ENCODE assay signal across 18 cellular contexts in the genomic region with DNA sequence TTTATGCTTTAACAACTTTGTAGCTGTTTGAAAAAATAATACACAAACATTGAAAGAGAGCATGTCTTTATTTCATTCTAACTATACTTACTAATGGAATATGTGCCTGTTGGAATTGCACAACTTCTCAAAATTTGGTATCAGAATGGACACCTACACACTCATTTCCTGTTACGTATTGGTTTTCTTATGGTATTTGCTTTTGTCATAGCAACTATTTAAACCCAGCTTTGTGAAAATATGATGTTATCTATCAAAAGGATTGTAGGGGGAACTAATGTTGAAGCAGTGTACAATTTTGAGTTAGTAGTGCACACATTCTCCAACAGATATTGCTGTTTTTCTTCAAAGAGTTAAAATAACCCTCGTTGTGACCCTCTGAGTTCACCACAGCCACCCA. TPM values are rescaled to one million over a fixed set of nuclear protein-coding genes. Genes with fewer than 3 reads are reported as not detected.
DNase-seq lines count a peak whose midpoint lies in the region; ATAC-seq, FAIRE-seq and TF ChIP-seq lines count a peak whose summit lies in the region.
"Had no signal": no experiment of that assay in that cellular context is flagged by ENCODE, and none has a peak within 500 bp of the region (broad histone marks: within the 10 kb centered on the region; RNA-seq: fewer than 3 reads in every experiment).

No MANE protein-coding gene starts in this region.

- H3K4me1 Mint-ChIP-seq in astrocyte (ENCODE audit: low read depth, unreplicated experiment) (peaks cover 17% of the 10 kb centered on the region), Caco-2 (ENCODE audit: low read depth, unreplicated experiment) (peaks cover 12% of the 10 kb centered on the region)

- H3K27me3 ChIP-seq in SK-N-SH (ENCODE audit: insufficient read depth) (no peaks in the 10 kb centered on the region), astrocyte (ENCODE audit: insufficient read depth, low read length) (no peaks in the 10 kb centered on the region), Caco-2 (replicated peaks; ENCODE audit: control insufficient read depth, insufficient read depth, low read length) (no peaks in the 10 kb centered on the region)

- no peaks in the 10 kb centered on the region for H3K27me3 Mint-ChIP-seq in astrocyte (ENCODE audit: low read depth, unreplicated experiment)
- H3K27me3 Mint-ChIP-seq in Caco-2 (ENCODE audit: insufficient read depth, unreplicated experiment): no peaks in the 10 kb centered on the region

- intact Hi-C loops in OCI-LY7 (cut with micrococcal nuclease; ENCODE audit: unreplicated experiment): no loop called here
- intact Hi-C loops in Caco-2 (cut with micrococcal nuclease; ENCODE audit: unreplicated experiment): no loop called here

- H3K79me2 ChIP-seq in SK-N-SH (ENCODE audit: insufficient read depth) (peaks cover 9% of the 10 kb centered on the region; the same call in 1 of the 2 replicates), OCI-LY7 (ENCODE audit: insufficient read depth, low read depth, low read length) (no peaks in the 10 kb centered on the region), astrocyte (ENCODE audit: insufficient read depth, low read length) (no peaks in the 10 kb centered on the region)

- no peak for TF ChIP-seq RAD21 in SK-N-SH (IDR thresholded peaks at IDR 0.05; ENCODE audit: low read length)

- H3K27ac ChIP-seq in SK-N-SH (ENCODE audit: low read depth in 2 of 2, low read length in 1 of 2) (peak overlapping the region in 1 of 2 experiments; percentile 83; a peak in 2 of 4 replicates), OCI-LY7 (ENCODE audit: low read depth, low read length, poor library complexity, severe bottlenecking) (no peak overlapping the region), astrocyte (ENCODE audit: low read depth, low read length) (peak overlapping the region; percentile 56)
- H3K27ac ChIP-seq: VCaP had no signal

- H3K27ac Mint-ChIP-seq in astrocyte (ENCODE audit: unreplicated experiment) (no peak overlapping the region), Caco-2 (ENCODE audit: unreplicated experiment) (no peak overlapping the region)

- no peak overlapping the region for H3K4me2 ChIP-seq in SK-N-SH
- H3K4me2 ChIP-seq in OCI-LY7 (ENCODE audit: low read length): no peak overlapping the region
- H3K4me2 ChIP-seq in astrocyte (ENCODE audit: low read length): no peak overlapping the region

- no peak overlapping the region for H3K4me3 ChIP-seq in SK-N-SH (ENCODE audit: low read depth in 2 of 2, low read length in 1 of 2)
- H3K4me3 ChIP-seq in OCI-LY7 (ENCODE audit: low read depth, low read length, poor library complexity, severe bottlenecking): no peak overlapping the region
- no peak overlapping the region for H3K4me3 ChIP-seq in astrocyte (ENCODE audit: insufficient read depth, low read depth, low read length)
- no peak overlapping the region for H3K4me3 ChIP-seq in Caco-2 (ENCODE audit: low read depth, low read length)

- H3K36me3 ChIP-seq in SK-N-SH (replicated peaks in 1 of 2; ENCODE audit: control insufficient read depth in 1 of 2, insufficient read depth in 2 of 2, low read length in 1 of 2): peaks cover 2 to 39% of the 10 kb centered on the region in 2 experiments
- H3K36me3 ChIP-seq in OCI-LY7 (ENCODE audit: insufficient read depth, low read length): no peaks in the 10 kb centered on the region
- H3K36me3 ChIP-seq in astrocyte (ENCODE audit: insufficient read depth, low read length): peaks cover 34% of the 10 kb centered on the region
- H3K36me3 ChIP-seq in Caco-2 (ENCODE audit: control insufficient read depth, insufficient read depth, low read length): no peaks in the 10 kb centered on the region; the same call in 1 of the 2 replicates

- POLR2A ChIA-PET in SK-N-SH (lab: Yijun Ruan, JAX): no interaction called here
- POLR2A ChIA-PET in OCI-LY7 (lab: Charles Lee): interaction anchor here (0.6 to 1.2 kb wide), 2 partner anchors 10 to 408 kb away, joined by 3 read pairs; no protein-coding TSS in a partner anchor
- POLR2A ChIA-PET in Caco-2 (lab: Charles Lee): no interaction called here

- TF ChIP-seq EP300 in SK-N-SH (IDR thresholded peaks at IDR 0.05; ENCODE audit: borderline replicate concordance in 1 of 2, low read depth in 1 of 2, low read length in 1 of 2): no peak

- TF ChIP-seq CTCF in SK-N-SH (IDR thresholded peaks at IDR 0.05) (no peak), OCI-LY7 (conservative IDR thresholded peaks at IDR 0.05; ENCODE audit: low read length) (no peak), astrocyte (IDR thresholded peaks at IDR 0.05; ENCODE audit: insufficient read depth, low read depth, low read length) (no peak), Caco-2 (IDR thresholded peaks at IDR 0.05; ENCODE audit: insufficient read depth in 1 of 2, low read depth in 1 of 2, low read length in 1 of 2, severe bottlenecking in 1 of 2, unreplicated experiment in 1 of 2) (no peak)

- H3K9me3 Mint-ChIP-seq in astrocyte (ENCODE audit: unreplicated experiment) (no peaks in the 10 kb centered on the region), Caco-2 (ENCODE audit: unreplicated experiment) (no peaks in the 10 kb centered on the region)
- H3K9me3 Mint-ChIP-seq: CD14-positive monocyte had no signal

- ATAC-seq in SK-N-SH treated with all-trans-retinoic acid at 6 μM for 48 hours: no peak
- ATAC-seq in HG03175 (IDR thresholded peaks at IDR 0.05; ENCODE audit: unreplicated experiment): no peak

- H3K36me3 Mint-ChIP-seq in astrocyte (ENCODE audit: low read depth, unreplicated experiment): peaks cover 2% of the 10 kb centered on the region
- H3K36me3 Mint-ChIP-seq in Caco-2 (ENCODE audit: insufficient read depth, unreplicated experiment): peaks cover 21% of the 10 kb centered on the region

- BruUV-seq in OCI-LY7 (replicated peaks; lab: Mats Ljungman, UMichigan): no TSS peak
- BruUV-seq in Caco-2 (replicated peaks; lab: Mats Ljungman, UMichigan): no TSS peak

- H3K4me1 ChIP-seq in SK-N-SH (ENCODE audit: control insufficient read depth in 1 of 2, insufficient read depth in 2 of 2, low read depth in 1 of 2, low read length in 1 of 2) (0 out of 4 replicates have a peak, but pooled peaks cover 0 to 5% of the 10 kb centered on the region in 2 experiments), OCI-LY7 (ENCODE audit: insufficient read depth, low read length, poor library complexity, severe bottlenecking) (peaks cover 5% of the 10 kb centered on the region), astrocyte (ENCODE audit: insufficient read depth, low read length) (peaks cover 10% of the 10 kb centered on the region), Caco-2 (no peaks in the 10 kb centered on the region)

- peaks cover 16% of the 10 kb centered on the region for H3F3A ChIP-seq in SK-N-SH (replicated peaks; ENCODE audit: insufficient read depth)

- CTCF ChIA-PET in SK-N-SH (lab: Yijun Ruan, JAX) (interaction anchor here (0.7 to 3.7 kb wide), 5 partner anchors 11 to 60 kb away, joined by 3 to 40 read pairs (median 5); a partner anchor contains a TSS), OCI-LY7 (lab: Charles Lee; ENCODE audit: unreplicated experiment) (no interaction called here), Caco-2 (lab: Charles Lee) (no interaction called here)

- no peak for FAIRE-seq in astrocyte (lab: Jason Lieb, UNC)
- FAIRE-seq: keratinocyte had no signal

- H2AFZ ChIP-seq in SK-N-SH (ENCODE audit: low read depth) (no peak overlapping the region), OCI-LY7 (ENCODE audit: low read length) (0 out of 2 replicates have a peak overlapping the region, but pooled peaks have one; percentile 55), astrocyte (ENCODE audit: low read depth, low read length) (no peak overlapping the region)

- H3K4me3 Mint-ChIP-seq in astrocyte (ENCODE audit: unreplicated experiment) (peak overlapping the region; percentile 40), Caco-2 (ENCODE audit: unreplicated experiment) (no peak overlapping the region)
- H3K4me3 Mint-ChIP-seq: CD14-positive monocyte had no signal

- H3K9me2 ChIP-seq in SK-N-SH: no peaks in the 10 kb centered on the region
- no peaks in the 10 kb centered on the region for H3K9me2 ChIP-seq in OCI-LY7 (ENCODE audit: insufficient read depth, low read length)

- DNase-seq in SK-N-SH (no peak), OCI-LY7 (ENCODE audit: low spot score) (no peak), astrocyte (ENCODE audit: low read depth) (peak; percentile 62), non-pigmented ciliary epithelial cell (ENCODE audit: low read depth) (peak; percentile 72), Caco-2 (no peak), NCI-H1930 (lab: John Stamatoyannopoulos, UW) (no peak)
- DNase-seq: 8988T; activated effector memory CD4-positive, alpha-beta T cell treated with anti-CD3 and anti-CD28 coated beads, Interleukin-2, amount 50 U/mL, for 16 hours; DND-41; Kasumi-1; midbrain; NCI-H1694 treated with DMSO at 0.1 percent for 48 hours; NCI-H510A had no signal

- WGBS in SK-N-SH (ENCODE audit: low lambda C conversion rate): 55% methylated on average over 2 of the region's 2 CpGs

- H3K9ac ChIP-seq in SK-N-SH (peak overlapping the region; percentile 53; the same call in 1 of the 2 replicates), astrocyte (ENCODE audit: low read length) (peak overlapping the region; percentile 14)

- no peaks in the 10 kb centered on the region for H3K9me3 ChIP-seq in SK-N-SH
- H3K9me3 ChIP-seq in OCI-LY7 (ENCODE audit: low read length): no peaks in the 10 kb centered on the region
- no peaks in the 10 kb centered on the region for H3K9me3 ChIP-seq in astrocyte (ENCODE audit: insufficient read depth, low read depth, low read length)
- no peaks in the 10 kb centered on the region for H3K9me3 ChIP-seq in Caco-2

- H4K20me1 ChIP-seq in SK-N-SH (ENCODE audit: insufficient read depth) (no peaks in the 10 kb centered on the region), OCI-LY7 (ENCODE audit: insufficient read depth, low read length) (no peaks in the 10 kb centered on the region), astrocyte (ENCODE audit: insufficient read depth, low read length) (no peaks in the 10 kb centered on the region)

TF ChIP-seq in SK-N-SH, 30 proteins besides CTCF, POLR2A, EP300 and RAD21 (continues in another document):
- no peak for TF ChIP-seq MEF2A (IDR thresholded peaks at IDR 0.05; ENCODE audit: borderline replicate concordance, low read depth)

TF ChIP-seq in SK-N-SH treated with all-trans-retinoic acid at 6 μM for 48 hours, 23 proteins besides CTCF, POLR2A, EP300 and RAD21 (continues in another document):
- no peak for TF ChIP-seq SNAI2 (CRISPR knock-in tag; IDR thresholded peaks at IDR 0.05)
- TF ChIP-seq ZC3H10 (CRISPR knock-in tag; IDR thresholded peaks at IDR 0.05): no peak
- no peak for TF ChIP-seq PPARA (CRISPR knock-in tag; IDR thresholded peaks at IDR 0.05; ENCODE audit: borderline replicate concordance)

RNA-seq across cellular contexts. Expression of a gene that starts 52.6 kb away (rescaled TPM):
- polyA plus RNA-seq in SK-N-SH (2012; rRNA removed): 8.9 and 12.2 TPM in 2 replicates
- polyA plus RNA-seq in SK-N-SH (2012; cell fraction: cytosol; rRNA removed): 7.8 and 10.1 TPM in 2 replicates
- polyA plus RNA-seq in SK-N-SH (2012; cell fraction: nucleus; rRNA removed): 11.6 and 21.9 TPM in 2 replicates
- 0.32 and 2.2 TPM in 2 replicates for total RNA-seq in OCI-LY7 (2014; rRNA removed; shearing (Covaris generic))
- 0.27 and 1.1 TPM in 2 replicates for total RNA-seq in OCI-LY7 (2022)
- total RNA-seq in astrocyte: 88.3 and 111 TPM in 2 replicates
- 32.5 and 39.5 TPM in 2 replicates for total RNA-seq in Caco-2 (2022)

RNA-seq across cellular contexts. Expression of a gene that starts 55.9 kb away (rescaled TPM):
- 32.4 and 34.9 TPM in 2 replicates for polyA plus RNA-seq in SK-N-SH (2012; rRNA removed)
- polyA plus RNA-seq in SK-N-SH (2012; cell fraction: cytosol; rRNA removed): 17.7 and 22.0 TPM in 2 replicates
- polyA plus RNA-seq in SK-N-SH (2012; cell fraction: nucleus; rRNA removed): 121 and 132 TPM in 2 replicates
- 37.5 and 40.6 TPM in 2 replicates for total RNA-seq in OCI-LY7 (2014; rRNA removed; shearing (Covaris generic))
- total RNA-seq in OCI-LY7 (2022) (139 and 153 TPM in 2 replicates), astrocyte (105 and 107 TPM in 2 replicates), Caco-2 (2022) (97.2 and 104 TPM in 2 replicates)

Comparison
In these comparisons a context has a peak if more than half of its experiments do, and no peak if none do; other contexts are left out.
1. DNase-seq: peak in astrocyte (single experiment) and non-pigmented ciliary epithelial cell (single experiment); none in SK-N-SH (single experiment), OCI-LY7 (single experiment), Caco-2 (0 of 2) and NCI-H1930 (0 of 2).
2. RNA of a gene that starts 52.6 kb away (total RNA-seq): 88.3 to 111 TPM in astrocyte and 32.5 to 39.5 TPM in Caco-2; 0.27 to 2.2 TPM in OCI-LY7; every median in the first group is over 10 times any median in the second.